Comparison of ENCODE assay signal across 19 cellular contexts in the genomic region with DNA sequence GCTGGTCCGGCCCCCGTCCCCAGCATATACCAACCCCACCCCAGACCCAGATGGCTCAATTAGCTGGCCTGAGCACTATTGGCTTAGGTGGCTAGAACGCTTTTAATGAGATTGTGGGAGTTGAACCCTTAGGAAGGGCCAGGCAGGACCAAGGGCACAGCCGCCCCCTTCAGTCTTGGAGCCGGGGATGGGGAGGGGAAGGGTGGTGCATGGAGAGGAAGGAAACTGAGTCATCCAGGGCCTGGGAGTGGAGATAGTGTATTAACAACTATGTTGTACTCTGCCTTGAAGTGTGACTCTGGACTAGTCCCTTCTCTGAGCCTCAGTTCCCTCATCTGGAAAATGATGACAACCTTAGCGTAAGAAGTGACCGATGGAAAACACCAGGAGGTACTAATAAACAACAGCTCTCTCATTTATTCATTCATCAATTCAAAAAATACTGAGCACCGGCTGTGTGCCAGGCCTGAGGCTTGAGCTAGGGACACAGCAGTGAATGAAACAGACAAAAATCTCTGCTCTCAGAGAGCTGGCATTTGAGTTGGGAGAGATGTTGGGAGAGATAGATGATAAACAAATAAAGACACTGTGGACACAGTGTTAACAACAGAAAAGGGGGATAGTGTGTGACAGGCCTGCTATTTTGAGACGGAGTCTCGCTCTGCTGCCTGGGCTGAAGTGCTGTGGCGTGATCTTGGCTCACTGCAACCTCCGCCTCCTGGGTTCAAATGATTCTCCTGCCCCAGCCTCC. TPM values are rescaled to one million over a fixed set of nuclear protein-coding genes. Genes with fewer than 3 reads are reported as not detected.
DNase-seq lines count a peak whose midpoint lies in the region; ATAC-seq and TF ChIP-seq lines count a peak whose summit lies in the region.
"Had no signal": no experiment of that assay in that cellular context is flagged by ENCODE, and none has a peak within 500 bp of the region (broad histone marks: within the 10 kb centered on the region; RNA-seq: fewer than 3 reads in every experiment).

No MANE protein-coding gene starts in this region.

- 78% methylated on average over 12 of the region's 12 CpGs for WGBS in suprapubic skin

- no peaks in the 10 kb centered on the region for H3K9me3 Mint-ChIP-seq in activated naive CD4-positive, alpha-beta T cell treated with anti-CD3 and anti-CD28 coated beads, Interleukin-2, amount 10 ng/mL, durations not matched to agents 7 days and 5 days
- no peaks in the 10 kb centered on the region for H3K9me3 Mint-ChIP-seq in activated T-helper 1 cell treated with anti-CD3 and anti-CD28 coated beads, Interleukin-12 subunit alpha, Interleukin-12 subunit beta, Interleukin-2, Interleukin-4 antibody, amounts not matched to agents 30 ng/mL and 10 ng/mL and 1 ng/mL, durations not matched to agents 14 hours and 24 hours and 36 hours
- H3K9me3 Mint-ChIP-seq: nephron had no signal

- CTCF ChIA-PET in activated naive CD4-positive, alpha-beta T cell treated with anti-CD3 and anti-CD28 coated beads, Interleukin-2, amount 10 ng/mL, durations not matched to agents 7 days and 5 days (lab: Charles Lee): interaction anchor here (0.5 to 1.1 kb wide), 2 partner anchors 8 to 202 kb away, joined by 3 read pairs; no protein-coding TSS in a partner anchor

- peak overlapping the region; percentile 20 for H3K27ac Mint-ChIP-seq in activated naive CD4-positive, alpha-beta T cell treated with anti-CD3 and anti-CD28 coated beads, Interleukin-2, amount 10 ng/mL, durations not matched to agents 7 days and 5 days
- H3K27ac Mint-ChIP-seq in activated T-helper 1 cell treated with anti-CD3 and anti-CD28 coated beads, Interleukin-12 subunit alpha, Interleukin-12 subunit beta, Interleukin-2, Interleukin-4 antibody, amounts not matched to agents 30 ng/mL and 10 ng/mL and 1 ng/mL, durations not matched to agents 14 hours and 24 hours and 36 hours: peak overlapping the region; percentile 15

- H3K27ac ChIP-seq in layer of hippocampus (ENCODE audit: low read depth, low read length): peak overlapping the region; percentile 93
- peak overlapping the region; percentile 80 for H3K27ac ChIP-seq in suprapubic skin
- H3K27ac ChIP-seq: stomach had no signal

- peaks cover 48% of the 10 kb centered on the region for H3K36me3 Mint-ChIP-seq in activated naive CD4-positive, alpha-beta T cell treated with anti-CD3 and anti-CD28 coated beads, Interleukin-2, amount 10 ng/mL, durations not matched to agents 7 days and 5 days
- H3K36me3 Mint-ChIP-seq in activated T-helper 1 cell treated with anti-CD3 and anti-CD28 coated beads, Interleukin-12 subunit alpha, Interleukin-12 subunit beta, Interleukin-2, Interleukin-4 antibody, amounts not matched to agents 30 ng/mL and 10 ng/mL and 1 ng/mL, durations not matched to agents 14 hours and 24 hours and 36 hours (ENCODE audit: low read depth): peaks cover 32% of the 10 kb centered on the region

- no peak for TF ChIP-seq EP300 in suprapubic skin (IDR thresholded peaks at IDR 0.05)

- intact Hi-C loops in activated T-helper 1 cell treated with anti-CD3 and anti-CD28 coated beads, Interleukin-12 subunit alpha, Interleukin-12 subunit beta, Interleukin-2, Interleukin-4 antibody, amounts not matched to agents 30 ng/mL and 10 ng/mL and 1 ng/mL, durations not matched to agents 14 hours and 24 hours and 36 hours (cut with micrococcal nuclease): no loop called here

- H3K27me3 Mint-ChIP-seq in activated naive CD4-positive, alpha-beta T cell treated with anti-CD3 and anti-CD28 coated beads, Interleukin-2, amount 10 ng/mL, durations not matched to agents 7 days and 5 days: no peaks in the 10 kb centered on the region
- no peaks in the 10 kb centered on the region for H3K27me3 Mint-ChIP-seq in activated T-helper 1 cell treated with anti-CD3 and anti-CD28 coated beads, Interleukin-12 subunit alpha, Interleukin-12 subunit beta, Interleukin-2, Interleukin-4 antibody, amounts not matched to agents 30 ng/mL and 10 ng/mL and 1 ng/mL, durations not matched to agents 14 hours and 24 hours and 36 hours (ENCODE audit: insufficient read depth)

- H3K4me3 Mint-ChIP-seq in activated naive CD4-positive, alpha-beta T cell treated with anti-CD3 and anti-CD28 coated beads, Interleukin-2, amount 10 ng/mL, durations not matched to agents 7 days and 5 days: no peak overlapping the region
- H3K4me3 Mint-ChIP-seq in activated T-helper 1 cell treated with anti-CD3 and anti-CD28 coated beads, Interleukin-12 subunit alpha, Interleukin-12 subunit beta, Interleukin-2, Interleukin-4 antibody, amounts not matched to agents 30 ng/mL and 10 ng/mL and 1 ng/mL, durations not matched to agents 14 hours and 24 hours and 36 hours: no peak overlapping the region
- H3K4me3 Mint-ChIP-seq: nephron had no signal

- no peak for DNase-seq in activated naive CD4-positive, alpha-beta T cell treated with anti-CD3 and anti-CD28 coated beads, Interleukin-2, amount 10 ng/mL, durations not matched to agents 7 days and 5 days
- DNase-seq in activated naive CD4-positive, alpha-beta T cell treated with Interleukin-2 at 50 U/mL for 16 hours: no peak
- no peak for DNase-seq in activated T-helper 1 cell treated with anti-CD3 and anti-CD28 coated beads, Interleukin-12 subunit alpha, Interleukin-12 subunit beta, Interleukin-2, Interleukin-4 antibody, amounts not matched to agents 30 ng/mL and 10 ng/mL and 1 ng/mL, durations not matched to agents 14 hours and 24 hours and 36 hours (ENCODE audit: low spot score)
- DNase-seq in suprapubic skin (ENCODE audit: low spot score in 2 of 2) (no peak), middle frontal gyrus (ENCODE audit: extremely low spot score, low spot score) (no peak)
- no peak for DNase-seq in activated effector memory CD4-positive, alpha-beta T cell treated with anti-CD3 and anti-CD28 coated beads, Interleukin-2, amount 50 U/mL, for 16 hours
- DNase-seq: activated CD4-positive, alpha-beta T cell treated with anti-CD3 and anti-CD28 coated beads, Interleukin-2, amount 50 U/mL, for 1 hour; activated effector memory CD4-positive, alpha-beta T cell treated with Interleukin-2 at 50 U/mL for 16 hours; central memory CD4-positive, alpha-beta T cell; DMS 273 treated with DMSO at 0.1 percent for 48 hours; left colon; NCI-H1694 treated with DMSO at 0.1 percent for 48 hours; NCI-H524 treated with DMSO at 0.1 percent for 48 hours; stomach had no signal

- no peak for ATAC-seq in HG03095 (IDR thresholded peaks at IDR 0.05; ENCODE audit: unreplicated experiment)
- ATAC-seq: HCT116, sciatic nerve had no signal

- H3K4me1 Mint-ChIP-seq in activated naive CD4-positive, alpha-beta T cell treated with anti-CD3 and anti-CD28 coated beads, Interleukin-2, amount 10 ng/mL, durations not matched to agents 7 days and 5 days: peaks cover 33% of the 10 kb centered on the region
- peaks cover 47% of the 10 kb centered on the region for H3K4me1 Mint-ChIP-seq in activated T-helper 1 cell treated with anti-CD3 and anti-CD28 coated beads, Interleukin-12 subunit alpha, Interleukin-12 subunit beta, Interleukin-2, Interleukin-4 antibody, amounts not matched to agents 30 ng/mL and 10 ng/mL and 1 ng/mL, durations not matched to agents 14 hours and 24 hours and 36 hours (ENCODE audit: low read depth)

- TF ChIP-seq CTCF in suprapubic skin (IDR thresholded peaks at IDR 0.05): no peak

- no peak for TF ChIP-seq POLR2A in suprapubic skin (IDR thresholded peaks at IDR 0.05)

- H3K36me3 ChIP-seq in suprapubic skin: peaks cover 34% of the 10 kb centered on the region

- no peaks in the 10 kb centered on the region for H3K27me3 ChIP-seq in layer of hippocampus (ENCODE audit: control insufficient read depth, insufficient read depth, low read length)
- no peaks in the 10 kb centered on the region for H3K27me3 ChIP-seq in suprapubic skin
- H3K27me3 ChIP-seq: stomach had no signal

- H3K9me3 ChIP-seq in suprapubic skin: no peaks in the 10 kb centered on the region
- H3K9me3 ChIP-seq: stomach had no signal

- no peak overlapping the region for H3K4me3 ChIP-seq in suprapubic skin
- H3K4me3 ChIP-seq: stomach had no signal

- H3K4me1 ChIP-seq in suprapubic skin: peaks cover 99% of the 10 kb centered on the region

RNA-seq across cellular contexts. Expression of gene PEDS1, which starts 11.5 kb away (rescaled TPM):
- total RNA-seq in activated T-helper 1 cell treated with anti-CD3 and anti-CD28 coated beads, Interleukin-12 subunit alpha, Interleukin-12 subunit beta, Interleukin-2, Interleukin-4 antibody, amounts not matched to agents 30 ng/mL and 10 ng/mL and 1 ng/mL, durations not matched to agents 14 hours and 24 hours and 36 hours: 30.7 and 33.4 TPM in 2 replicates
- 10 to 100 TPM; 30.5 to 82.2 (median 57.3) TPM for total RNA-seq in suprapubic skin

RNA-seq across cellular contexts. Expression of gene UBE2V1, which starts 29.0 kb away (rescaled TPM):
- 166 and 170 TPM in 2 replicates for total RNA-seq in activated T-helper 1 cell treated with anti-CD3 and anti-CD28 coated beads, Interleukin-12 subunit alpha, Interleukin-12 subunit beta, Interleukin-2, Interleukin-4 antibody, amounts not matched to agents 30 ng/mL and 10 ng/mL and 1 ng/mL, durations not matched to agents 14 hours and 24 hours and 36 hours
- 100 to 1,000 TPM in 2 of 4 donors, 10 to 100 TPM in 2; 80.5 to 162 (median 99.0) TPM for total RNA-seq in suprapubic skin

RNA-seq across cellular contexts. Expression of gene CEBPB, which starts 48.6 kb away (rescaled TPM):
- 52.3 and 55.2 TPM in 2 replicates for total RNA-seq in activated T-helper 1 cell treated with anti-CD3 and anti-CD28 coated beads, Interleukin-12 subunit alpha, Interleukin-12 subunit beta, Interleukin-2, Interleukin-4 antibody, amounts not matched to agents 30 ng/mL and 10 ng/mL and 1 ng/mL, durations not matched to agents 14 hours and 24 hours and 36 hours
- total RNA-seq in suprapubic skin: 10 to 100 TPM; 43.2 to 83.9 (median 69.2) TPM
